In genomic region chr2:68849579-68850030, GRCh38 we compare ENCODE assay signal across 2 cellular contexts.
TF ChIP-seq lines count a peak whose summit lies in the region.

No MANE protein-coding gene starts in this region.

TF ChIP-seq in A549, 52 proteins besides CTCF, POLR2A, EP300 and RAD21:
- TF ChIP-seq RNF2 (IDR thresholded peaks at IDR 0.05; ENCODE audit: borderline replicate concordance, low read depth) (no peak), ZFP36 (IDR thresholded peaks at IDR 0.05; ENCODE audit: borderline replicate concordance, partially characterized antibody) (no peak), NFE2L2 (conservative IDR thresholded peaks at IDR 0.05; ENCODE audit: low read length) (no peak), PBX3 (IDR thresholded peaks at IDR 0.05) (no peak), JUNB (IDR thresholded peaks at IDR 0.05) (no peak), MYC (IDR thresholded peaks at IDR 0.05; ENCODE audit: borderline replicate concordance, low read length) (no peak), CHD4 (IDR thresholded peaks at IDR 0.05; ENCODE audit: borderline replicate concordance) (no peak), SMC3 (IDR thresholded peaks at IDR 0.05) (no peak)

TF ChIP-seq in K562, 482 proteins besides CTCF, POLR2A, EP300 and RAD21 (continues in another document):
- TF ChIP-seq NONO (IDR thresholded peaks at IDR 0.05; ENCODE audit: low read depth in 2 of 2, low read length in 1 of 2) (no peak), ZNF121 (CRISPR knock-in tag; conservative IDR thresholded peaks at IDR 0.05) (no peak), KDM4B (IDR thresholded peaks at IDR 0.05; ENCODE audit: borderline replicate concordance in 2 of 2, low read depth in 1 of 2) (no peak), KLF10 (CRISPR knock-in tag; IDR thresholded peaks at IDR 0.05) (no peak), ZNF445 (CRISPR knock-in tag; IDR thresholded peaks at IDR 0.05; ENCODE audit: low read depth) (no peak), ZNF436 (CRISPR knock-in tag; IDR thresholded peaks at IDR 0.05) (no peak), ZNF232 (CRISPR knock-in tag; IDR thresholded peaks at IDR 0.05) (no peak), IRF9 (tag; IDR thresholded peaks at IDR 0.05) (no peak), TRIM25 (IDR thresholded peaks at IDR 0.05; ENCODE audit: borderline replicate concordance) (no peak), PHF21A (IDR thresholded peaks at IDR 0.05; ENCODE audit: borderline replicate concordance, low read depth) (no peak), NCOA2 (IDR thresholded peaks at IDR 0.05; ENCODE audit: partially characterized antibody in 2 of 2) (no peak), ZNF780A (CRISPR knock-in tag; IDR thresholded peaks at IDR 0.05) (no peak), ZNF551 (CRISPR knock-in tag; IDR thresholded peaks at IDR 0.05) (no peak), ZNF316 (IDR thresholded peaks at IDR 0.05) (no peak), GTF2E2 (tag; IDR thresholded peaks at IDR 0.05) (no peak), SMAD2 (IDR thresholded peaks at IDR 0.05; ENCODE audit: low read depth, low read length) (no peak), E2F3 (CRISPR knock-in tag; IDR thresholded peaks at IDR 0.05) (no peak), PBX2 (CRISPR knock-in tag; IDR thresholded peaks at IDR 0.05; ENCODE audit: low read depth) (no peak), PBX2 (tag; conservative IDR thresholded peaks at IDR 0.05; ENCODE audit: low read depth) (peak; percentile 75), MCM3 (IDR thresholded peaks at IDR 0.05) (no peak), TAL1 (IDR thresholded peaks at IDR 0.05) (peak; percentile 66), ZFP91 (CRISPR knock-in tag; IDR thresholded peaks at IDR 0.05) (no peak), FOXP4 (CRISPR knock-in tag; IDR thresholded peaks at IDR 0.05; ENCODE audit: borderline replicate concordance) (no peak), RNF2 (IDR thresholded peaks at IDR 0.05) (peak; percentile 58; the same call in 1 of the 2 replicates), RBM34 (IDR thresholded peaks at IDR 0.05; ENCODE audit: borderline replicate concordance, insufficient read depth, low read length) (no peak)
- TF ChIP-seq, protein P1, sequence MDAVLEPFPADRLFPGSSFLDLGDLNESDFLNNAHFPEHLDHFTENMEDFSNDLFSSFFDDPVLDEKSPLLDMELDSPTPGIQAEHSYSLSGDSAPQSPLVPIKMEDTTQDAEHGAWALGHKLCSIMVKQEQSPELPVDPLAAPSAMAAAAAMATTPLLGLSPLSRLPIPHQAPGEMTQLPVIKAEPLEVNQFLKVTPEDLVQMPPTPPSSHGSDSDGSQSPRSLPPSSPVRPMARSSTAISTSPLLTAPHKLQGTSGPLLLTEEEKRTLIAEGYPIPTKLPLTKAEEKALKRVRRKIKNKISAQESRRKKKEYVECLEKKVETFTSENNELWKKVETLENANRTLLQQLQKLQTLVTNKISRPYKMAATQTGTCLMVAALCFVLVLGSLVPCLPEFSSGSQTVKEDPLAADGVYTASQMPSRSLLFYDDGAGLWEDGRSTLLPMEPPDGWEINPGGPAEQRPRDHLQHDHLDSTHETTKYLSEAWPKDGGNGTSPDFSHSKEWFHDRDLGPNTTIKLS (IDR thresholded peaks at IDR 0.05; ENCODE audit: borderline replicate concordance, low read depth) = no peak
- TF ChIP-seq, protein P2, sequence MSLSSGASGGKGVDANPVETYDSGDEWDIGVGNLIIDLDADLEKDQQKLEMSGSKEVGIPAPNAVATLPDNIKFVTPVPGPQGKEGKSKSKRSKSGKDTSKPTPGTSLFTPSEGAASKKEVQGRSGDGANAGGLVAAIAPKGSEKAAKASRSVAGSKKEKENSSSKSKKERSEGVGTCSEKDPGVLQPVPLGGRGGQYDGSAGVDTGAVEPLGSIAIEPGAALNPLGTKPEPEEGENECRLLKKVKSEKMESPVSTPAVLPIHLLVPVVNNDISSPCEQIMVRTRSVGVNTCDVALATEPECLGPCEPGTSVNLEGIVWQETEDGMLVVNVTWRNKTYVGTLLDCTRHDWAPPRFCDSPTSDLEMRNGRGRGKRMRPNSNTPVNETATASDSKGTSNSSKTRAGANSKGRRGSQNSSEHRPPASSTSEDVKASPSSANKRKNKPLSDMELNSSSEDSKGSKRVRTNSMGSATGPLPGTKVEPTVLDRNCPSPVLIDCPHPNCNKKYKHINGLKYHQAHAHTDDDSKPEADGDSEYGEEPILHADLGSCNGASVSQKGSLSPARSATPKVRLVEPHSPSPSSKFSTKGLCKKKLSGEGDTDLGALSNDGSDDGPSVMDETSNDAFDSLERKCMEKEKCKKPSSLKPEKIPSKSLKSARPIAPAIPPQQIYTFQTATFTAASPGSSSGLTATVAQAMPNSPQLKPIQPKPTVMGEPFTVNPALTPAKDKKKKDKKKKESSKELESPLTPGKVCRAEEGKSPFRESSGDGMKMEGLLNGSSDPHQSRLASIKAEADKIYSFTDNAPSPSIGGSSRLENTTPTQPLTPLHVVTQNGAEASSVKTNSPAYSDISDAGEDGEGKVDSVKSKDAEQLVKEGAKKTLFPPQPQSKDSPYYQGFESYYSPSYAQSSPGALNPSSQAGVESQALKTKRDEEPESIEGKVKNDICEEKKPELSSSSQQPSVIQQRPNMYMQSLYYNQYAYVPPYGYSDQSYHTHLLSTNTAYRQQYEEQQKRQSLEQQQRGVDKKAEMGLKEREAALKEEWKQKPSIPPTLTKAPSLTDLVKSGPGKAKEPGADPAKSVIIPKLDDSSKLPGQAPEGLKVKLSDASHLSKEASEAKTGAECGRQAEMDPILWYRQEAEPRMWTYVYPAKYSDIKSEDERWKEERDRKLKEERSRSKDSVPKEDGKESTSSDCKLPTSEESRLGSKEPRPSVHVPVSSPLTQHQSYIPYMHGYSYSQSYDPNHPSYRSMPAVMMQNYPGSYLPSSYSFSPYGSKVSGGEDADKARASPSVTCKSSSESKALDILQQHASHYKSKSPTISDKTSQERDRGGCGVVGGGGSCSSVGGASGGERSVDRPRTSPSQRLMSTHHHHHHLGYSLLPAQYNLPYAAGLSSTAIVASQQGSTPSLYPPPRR (CRISPR knock-in tag; IDR thresholded peaks at IDR 0.05; ENCODE audit: borderline replicate concordance) = no peak
